Comparison of ENCODE assay signal across 1 cellular context in the genomic region with DNA sequence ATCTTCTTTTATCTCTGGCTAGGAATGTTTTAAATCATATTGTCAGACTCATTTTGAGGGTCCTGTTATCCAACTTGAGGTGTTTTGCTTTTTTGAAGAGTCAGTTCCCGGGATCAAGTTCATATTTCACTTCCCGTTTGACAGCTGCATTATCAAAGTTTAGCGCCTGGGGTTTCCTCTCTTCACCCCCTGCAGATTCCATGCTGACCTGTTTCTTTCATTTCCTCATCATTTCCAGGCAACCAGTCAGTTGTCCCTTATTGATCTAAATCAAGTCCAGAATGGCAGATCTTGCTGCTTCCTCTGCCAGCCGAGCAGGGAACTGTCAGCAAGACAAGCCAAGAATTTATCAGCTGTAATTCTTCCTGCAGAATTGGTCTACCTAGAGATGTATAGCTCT.
TF ChIP-seq lines count a peak whose summit lies in the region.

No MANE protein-coding gene starts in this region.

TF ChIP-seq in GM12878, 131 proteins besides CTCF, POLR2A, EP300 and RAD21 (continued from another document):
- TF ChIP-seq, protein P1, sequence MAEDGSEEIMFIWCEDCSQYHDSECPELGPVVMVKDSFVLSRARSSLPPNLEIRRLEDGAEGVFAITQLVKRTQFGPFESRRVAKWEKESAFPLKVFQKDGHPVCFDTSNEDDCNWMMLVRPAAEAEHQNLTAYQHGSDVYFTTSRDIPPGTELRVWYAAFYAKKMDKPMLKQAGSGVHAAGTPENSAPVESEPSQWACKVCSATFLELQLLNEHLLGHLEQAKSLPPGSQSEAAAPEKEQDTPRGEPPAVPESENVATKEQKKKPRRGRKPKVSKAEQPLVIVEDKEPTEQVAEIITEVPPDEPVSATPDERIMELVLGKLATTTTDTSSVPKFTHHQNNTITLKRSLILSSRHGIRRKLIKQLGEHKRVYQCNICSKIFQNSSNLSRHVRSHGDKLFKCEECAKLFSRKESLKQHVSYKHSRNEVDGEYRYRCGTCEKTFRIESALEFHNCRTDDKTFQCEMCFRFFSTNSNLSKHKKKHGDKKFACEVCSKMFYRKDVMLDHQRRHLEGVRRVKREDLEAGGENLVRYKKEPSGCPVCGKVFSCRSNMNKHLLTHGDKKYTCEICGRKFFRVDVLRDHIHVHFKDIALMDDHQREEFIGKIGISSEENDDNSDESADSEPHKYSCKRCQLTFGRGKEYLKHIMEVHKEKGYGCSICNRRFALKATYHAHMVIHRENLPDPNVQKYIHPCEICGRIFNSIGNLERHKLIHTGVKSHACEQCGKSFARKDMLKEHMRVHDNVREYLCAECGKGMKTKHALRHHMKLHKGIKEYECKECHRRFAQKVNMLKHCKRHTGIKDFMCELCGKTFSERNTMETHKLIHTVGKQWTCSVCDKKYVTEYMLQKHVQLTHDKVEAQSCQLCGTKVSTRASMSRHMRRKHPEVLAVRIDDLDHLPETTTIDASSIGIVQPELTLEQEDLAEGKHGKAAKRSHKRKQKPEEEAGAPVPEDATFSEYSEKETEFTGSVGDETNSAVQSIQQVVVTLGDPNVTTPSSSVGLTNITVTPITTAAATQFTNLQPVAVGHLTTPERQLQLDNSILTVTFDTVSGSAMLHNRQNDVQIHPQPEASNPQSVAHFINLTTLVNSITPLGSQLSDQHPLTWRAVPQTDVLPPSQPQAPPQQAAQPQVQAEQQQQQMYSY (CRISPR knock-in tag; IDR thresholded peaks at IDR 0.05), result no peak
- no peak for TF ChIP-seq DPF2 (IDR thresholded peaks at IDR 0.05)
- TF ChIP-seq ETV6 (conservative IDR thresholded peaks at IDR 0.05 in 1 of 2, IDR thresholded peaks at IDR 0.05 in 1 of 2; ENCODE audit: borderline replicate concordance in 1 of 2, low read depth in 1 of 2), result peak in 1 of 2 experiments; percentile 21; a peak in 1 of 4 replicates
- peak; percentile 61; the same call in 1 of the 2 replicates for TF ChIP-seq EED (IDR thresholded peaks at IDR 0.05; ENCODE audit: low read depth)
- 0 out of 2 replicates have a peak, but pooled peaks have one; percentile 10 for TF ChIP-seq RUNX3 (IDR thresholded peaks at IDR 0.05; ENCODE audit: low read length)
- TF ChIP-seq PML (IDR thresholded peaks at IDR 0.05; ENCODE audit: low read length), result no peak
- TF ChIP-seq SPI1 (IDR thresholded peaks at IDR 0.05; ENCODE audit: borderline replicate concordance, insufficient read depth, low read depth, low read length), result peak; percentile 62
